19 cellular contexts compared by ENCODE assay signal in the genomic region with DNA sequence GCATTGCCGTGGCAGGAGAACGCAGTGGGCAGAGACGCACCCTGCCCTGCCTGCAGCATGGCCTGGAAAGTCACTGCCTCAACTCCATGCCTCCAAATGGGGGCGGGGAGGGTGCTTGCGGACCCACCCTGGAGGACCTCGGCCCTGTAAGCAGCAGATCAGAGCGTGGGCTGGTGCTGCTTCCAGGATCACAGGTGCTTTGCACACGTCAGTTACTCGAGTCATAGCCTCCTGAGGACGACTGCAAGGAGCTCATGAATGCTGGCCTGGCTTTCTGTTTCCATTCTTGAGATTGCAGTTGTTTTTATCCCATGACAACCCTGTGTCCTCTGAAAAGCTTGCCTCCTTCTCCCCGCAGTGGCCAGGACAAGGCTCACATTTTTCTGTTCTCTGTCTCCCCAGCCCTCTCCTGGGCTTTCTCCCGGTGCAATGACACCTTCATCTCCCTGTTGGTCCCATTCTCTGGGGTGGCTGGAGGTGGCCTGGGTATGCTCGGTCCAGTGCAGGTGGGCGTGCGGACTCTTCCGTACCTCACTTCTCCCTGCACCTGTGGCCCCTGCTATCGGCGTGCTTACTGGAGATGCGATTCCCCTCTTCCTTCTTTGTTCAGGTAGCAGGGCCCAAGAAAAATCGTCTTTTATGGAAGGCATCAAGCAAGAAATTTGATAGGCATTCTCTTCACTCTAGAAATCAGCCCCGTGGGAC.
"Had no signal": no experiment of that assay in that cellular context is flagged by ENCODE, and none has a peak within 500 bp of the region (broad histone marks: within the 10 kb centered on the region; RNA-seq: fewer than 3 reads in every experiment).

No MANE protein-coding gene starts in this region.

- H3K4me3 ChIP-seq: cardiac muscle cell, colonic mucosa, left ventricle myocardium inferior, lower lobe of right lung, smooth muscle cell, suprapubic skin, thyroid gland had no signal

- H3K36me3 ChIP-seq: cardiac muscle cell, colonic mucosa, neutrophil, thyroid gland had no signal

- H3K4me2 ChIP-seq: smooth muscle cell had no signal

- H3K27me3 Mint-ChIP-seq: natural killer cell treated with Interleukin-12 subunit alpha and Interleukin-12 subunit beta and Interleukin-15 and Interleukin-18, amount 100 ng/mL, for 72 hours; type B pancreatic cell had no signal

- DNase-seq: cerebellar nuclear complex; colonic mucosa; dermis blood vessel endothelial cell; endodermal cell; kidney; left cardiac atrium; left ventricle myocardium inferior; lower lobe of right lung; stimulated activated CD4-positive, alpha-beta T cell treated with anti-CD3 and anti-CD28 coated beads, Interleukin-4, amount 100 ng/mL, for 1 hour; stimulated activated CD8-positive, alpha-beta memory T cell treated with anti-CD3 and anti-CD28 coated beads, Interleukin-4, amount 100 ng/mL, for 48 hours; stimulated activated naive CD8-positive, alpha-beta T cell treated with anti-CD3 and anti-CD28 coated beads, Interleukin-15, Interleukin-2, amounts not matched to agents 100 U/mL and 50 U/mL, for 24 hours; thyroid gland had no signal

- H3K4me3 Mint-ChIP-seq: endodermal cell; natural killer cell treated with Interleukin-12 subunit alpha and Interleukin-12 subunit beta and Interleukin-15 and Interleukin-18, amount 100 ng/mL, for 72 hours; stimulated activated effector memory CD8-positive, alpha-beta T cell treated with anti-CD3 and anti-CD28 coated beads, Interleukin-12 subunit alpha, Interleukin-12 subunit beta, amount 100 ng/mL, for 72 hours; type B pancreatic cell had no signal

- H3K4me1 ChIP-seq: colonic mucosa, left ventricle myocardium inferior, lower lobe of right lung, suprapubic skin, thyroid gland had no signal

- H3K36me3 Mint-ChIP-seq: natural killer cell treated with Interleukin-12 subunit alpha and Interleukin-12 subunit beta and Interleukin-15 and Interleukin-18, amount 100 ng/mL, for 72 hours; stimulated activated effector memory CD8-positive, alpha-beta T cell treated with anti-CD3 and anti-CD28 coated beads, Interleukin-12 subunit alpha, Interleukin-12 subunit beta, amount 100 ng/mL, for 72 hours had no signal

- H3K9me3 ChIP-seq: colonic mucosa, left ventricle myocardium inferior, lower lobe of right lung, neutrophil, suprapubic skin, thyroid gland had no signal

- H3K27me3 ChIP-seq: cardiac muscle cell, colonic mucosa, neutrophil, suprapubic skin, thyroid gland had no signal

- H3K27ac ChIP-seq: cardiac muscle cell, colonic mucosa, left ventricle myocardium inferior, lower lobe of right lung, neutrophil, suprapubic skin, thyroid gland had no signal

- H3K27ac Mint-ChIP-seq: endodermal cell; natural killer cell treated with Interleukin-12 subunit alpha and Interleukin-12 subunit beta and Interleukin-15 and Interleukin-18, amount 100 ng/mL, for 72 hours; stimulated activated effector memory CD8-positive, alpha-beta T cell treated with anti-CD3 and anti-CD28 coated beads, Interleukin-12 subunit alpha, Interleukin-12 subunit beta, amount 100 ng/mL, for 72 hours; type B pancreatic cell had no signal

- H3K9me3 Mint-ChIP-seq: endodermal cell; natural killer cell treated with Interleukin-12 subunit alpha and Interleukin-12 subunit beta and Interleukin-15 and Interleukin-18, amount 100 ng/mL, for 72 hours; stimulated activated effector memory CD8-positive, alpha-beta T cell treated with anti-CD3 and anti-CD28 coated beads, Interleukin-12 subunit alpha, Interleukin-12 subunit beta, amount 100 ng/mL, for 72 hours; type B pancreatic cell had no signal

- ATAC-seq: left cardiac atrium; lower lobe of right lung; natural killer cell treated with Interleukin-12 subunit alpha and Interleukin-12 subunit beta and Interleukin-15 and Interleukin-18, amount 100 ng/mL, for 72 hours; stimulated activated effector memory CD8-positive, alpha-beta T cell treated with anti-CD3 and anti-CD28 coated beads, Interleukin-12 subunit alpha, Interleukin-12 subunit beta, amount 100 ng/mL, for 72 hours had no signal
